ENCODE assay signal across 1 cellular context in the genomic region with DNA sequence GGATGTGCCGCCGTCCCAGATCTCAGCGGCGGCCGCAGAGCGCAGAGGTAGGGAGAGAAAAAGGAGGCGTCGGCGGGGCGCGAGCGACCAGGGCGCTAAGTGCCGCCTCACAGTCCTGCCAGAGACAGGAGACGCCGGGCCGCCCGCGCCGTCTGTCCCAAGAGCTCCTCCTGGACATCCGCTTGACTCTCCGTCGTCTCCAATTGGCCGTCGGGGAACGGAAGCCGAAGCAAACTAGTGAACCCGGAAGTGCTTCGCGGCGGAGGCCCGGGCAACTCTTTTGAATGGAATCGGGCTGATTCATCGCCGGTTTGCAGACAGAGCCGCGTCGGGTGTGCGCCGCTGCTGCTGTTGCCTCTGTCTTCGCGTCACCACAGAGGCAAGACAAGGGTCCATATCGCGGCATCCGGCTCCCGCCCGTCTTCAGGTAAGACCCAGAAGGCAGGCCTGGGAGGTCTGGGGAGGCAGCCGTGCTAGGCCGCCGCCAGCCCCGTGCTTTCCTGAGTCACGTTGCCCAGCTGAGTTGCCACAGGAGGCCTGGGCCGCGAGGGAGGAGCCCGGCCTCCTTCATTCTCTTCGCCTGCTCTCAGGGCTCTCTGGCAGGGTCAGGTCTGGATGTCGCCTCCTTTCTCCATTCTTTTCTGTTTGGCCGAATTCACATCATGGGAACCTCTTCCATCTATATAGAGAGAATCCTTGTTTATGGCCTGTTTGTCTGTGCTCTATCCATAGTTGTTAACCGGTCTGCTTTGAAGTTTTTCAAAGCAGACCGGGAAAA.
TF ChIP-seq lines count a peak whose summit lies in the region.

A gene (plus strand): TSS at position 248 of the 778 bp plus-strand sequence. CDS start 10,401 bp downstream, outside the sequence.

TF ChIP-seq in H1, 55 proteins besides CTCF, POLR2A, EP300 and RAD21 (continued from another document):
- TF ChIP-seq, protein P1, sequence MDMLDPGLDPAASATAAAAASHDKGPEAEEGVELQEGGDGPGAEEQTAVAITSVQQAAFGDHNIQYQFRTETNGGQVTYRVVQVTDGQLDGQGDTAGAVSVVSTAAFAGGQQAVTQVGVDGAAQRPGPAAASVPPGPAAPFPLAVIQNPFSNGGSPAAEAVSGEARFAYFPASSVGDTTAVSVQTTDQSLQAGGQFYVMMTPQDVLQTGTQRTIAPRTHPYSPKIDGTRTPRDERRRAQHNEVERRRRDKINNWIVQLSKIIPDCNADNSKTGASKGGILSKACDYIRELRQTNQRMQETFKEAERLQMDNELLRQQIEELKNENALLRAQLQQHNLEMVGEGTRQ (IDR thresholded peaks at IDR 0.05; ENCODE audit: low read length): no peak
- TF ChIP-seq CBX5 (IDR thresholded peaks at IDR 0.05; ENCODE audit: low read depth, low read length) (no peak), SIX5 (IDR thresholded peaks at IDR 0.05; ENCODE audit: low read depth, low read length) (no peak), SUZ12 (IDR thresholded peaks at IDR 0.05; ENCODE audit: low read length) (no peak), SP1 (IDR thresholded peaks at IDR 0.05; ENCODE audit: low read depth, low read length) (no peak), SIRT6 (IDR thresholded peaks at IDR 0.05; ENCODE audit: low read length) (no peak), RFX5 (IDR thresholded peaks at IDR 0.05; ENCODE audit: borderline replicate concordance, low read depth, low read length) (no peak), EGR1 (IDR thresholded peaks at IDR 0.05; ENCODE audit: borderline replicate concordance, low read depth, low read length) (no peak), BACH1 (IDR thresholded peaks at IDR 0.05; ENCODE audit: low read length) (peak; percentile 59; the same call in 1 of the 2 replicates), POLR2AphosphoS5 (IDR thresholded peaks at IDR 0.05; ENCODE audit: low read depth, low read length) (peak; percentile 92), TBP (IDR thresholded peaks at IDR 0.05; ENCODE audit: low read depth, low read length) (peak; percentile 85), JUND (IDR thresholded peaks at IDR 0.05; ENCODE audit: low read length) (no peak; the same call in 1 of the 2 replicates), NRF1 (IDR thresholded peaks at IDR 0.05; ENCODE audit: low read depth, low read length) (no peak), SP2 (IDR thresholded peaks at IDR 0.05; ENCODE audit: low read length) (no peak), BRCA1 (IDR thresholded peaks at IDR 0.05; ENCODE audit: low read depth, low read length) (no peak), ASH2L (IDR thresholded peaks at IDR 0.05; ENCODE audit: low read length) (peak; percentile 98), CHD2 (IDR thresholded peaks at IDR 0.05; ENCODE audit: low read length) (no peak; the same call in 1 of the 2 replicates), BCL11A (IDR thresholded peaks at IDR 0.05; ENCODE audit: low read depth in 2 of 2, low read length in 2 of 2) (no peak), JUN (IDR thresholded peaks at IDR 0.05; ENCODE audit: low read depth, low read length) (no peak), TCF12 (IDR thresholded peaks at IDR 0.05; ENCODE audit: low read depth, low read length) (no peak), CTBP2 (IDR thresholded peaks at IDR 0.05; ENCODE audit: borderline replicate concordance, insufficient read depth, insufficient read length, low read length) (no peak), GABPA (IDR thresholded peaks at IDR 0.05; ENCODE audit: borderline replicate concordance, insufficient read depth, low read length) (peak; percentile 91), CREB1 (IDR thresholded peaks at IDR 0.05) (peak; percentile 75; the same call in 1 of the 2 replicates), TAF1 (IDR thresholded peaks at IDR 0.05; ENCODE audit: low read depth, low read length) (peak; percentile 91), RXRA (IDR thresholded peaks at IDR 0.05; ENCODE audit: insufficient read depth, low read depth, low read length) (no peak), CEBPB (IDR thresholded peaks at IDR 0.05; ENCODE audit: low read depth, low read length) (no peak), NANOG (IDR thresholded peaks at IDR 0.05; ENCODE audit: insufficient read depth, low read depth, low read length, poor library complexity, severe bottlenecking) (no peak), KDM4A (IDR thresholded peaks at IDR 0.05; ENCODE audit: low read depth, low read length, severe bottlenecking) (peak; percentile 66), MAFK (IDR thresholded peaks at IDR 0.05; ENCODE audit: low read depth, low read length) (peak; percentile 68; the same call in 1 of the 2 replicates), RBBP5 (IDR thresholded peaks at IDR 0.05; ENCODE audit: borderline replicate concordance, low read depth, low read length) (peak; percentile 98), CBX8 (IDR thresholded peaks at IDR 0.05; ENCODE audit: borderline replicate concordance, low read depth, low read length) (no peak), SIN3A (conservative IDR thresholded peaks at IDR 0.05 in 1 of 2, IDR thresholded peaks at IDR 0.05 in 1 of 2; ENCODE audit: low read depth in 1 of 2, low read length in 2 of 2) (peak; percentile 82 to 85; a peak in 3 of 4 replicates), SP4 (IDR thresholded peaks at IDR 0.05; ENCODE audit: low read length) (no peak), FOSL1 (IDR thresholded peaks at IDR 0.05; ENCODE audit: insufficient read depth, low read depth, low read length) (no peak), TEAD4 (IDR thresholded peaks at IDR 0.05; ENCODE audit: low read depth, low read length) (no peak), POU5F1 (IDR thresholded peaks at IDR 0.05; ENCODE audit: low read depth, low read length) (no peak), SAP30 (IDR thresholded peaks at IDR 0.05; ENCODE audit: insufficient read depth, insufficient replicate concordance, low read length) (no peak), YY1 (IDR thresholded peaks at IDR 0.05; ENCODE audit: low read depth, low read length) (0 out of 2 replicates have a peak, but pooled peaks have one; percentile 40), ZNF274 (IDR thresholded peaks at IDR 0.05; ENCODE audit: borderline replicate concordance, extremely low read depth, low read length) (no peak), KDM1A (IDR thresholded peaks at IDR 0.05; ENCODE audit: borderline replicate concordance, low read length) (no peak), RNF2 (IDR thresholded peaks at IDR 0.05; ENCODE audit: borderline replicate concordance, low read depth, low read length, missing control alignments, poor library complexity, severe bottlenecking) (no peak), TAF7 (optimal IDR thresholded peaks at IDR 0.05; ENCODE audit: borderline replicate concordance, low read depth, low read length) (peak; percentile 84), GTF2F1 (IDR thresholded peaks at IDR 0.05; ENCODE audit: borderline replicate concordance, low read depth, low read length) (0 out of 2 replicates have a peak, but pooled peaks have one; percentile 67), KDM5A (IDR thresholded peaks at IDR 0.05; ENCODE audit: low read length) (peak; percentile 59; the same call in 1 of the 2 replicates), SRF (IDR thresholded peaks at IDR 0.05; ENCODE audit: low read depth, low read length) (no peak), EZH2 (IDR thresholded peaks at IDR 0.05; ENCODE audit: low read depth, low read length, severe bottlenecking) (no peak), PHF8 (conservative IDR thresholded peaks at IDR 0.05; ENCODE audit: low read depth, low read length) (peak; percentile 92), HDAC2 (IDR thresholded peaks at IDR 0.05; ENCODE audit: borderline replicate concordance in 1 of 2, low read depth in 2 of 2, low read length in 2 of 2) (peak in 1 of 2 experiments; percentile 50; a peak in 1 of 4 replicates), HDAC6 (IDR thresholded peaks at IDR 0.05; ENCODE audit: low read depth, low read length) (no peak)
- TF ChIP-seq, protein P2, sequence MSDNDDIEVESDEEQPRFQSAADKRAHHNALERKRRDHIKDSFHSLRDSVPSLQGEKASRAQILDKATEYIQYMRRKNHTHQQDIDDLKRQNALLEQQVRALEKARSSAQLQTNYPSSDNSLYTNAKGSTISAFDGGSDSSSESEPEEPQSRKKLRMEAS (IDR thresholded peaks at IDR 0.05): peak; percentile 63; the same call in 1 of the 2 replicates
- TF ChIP-seq, protein P3, sequence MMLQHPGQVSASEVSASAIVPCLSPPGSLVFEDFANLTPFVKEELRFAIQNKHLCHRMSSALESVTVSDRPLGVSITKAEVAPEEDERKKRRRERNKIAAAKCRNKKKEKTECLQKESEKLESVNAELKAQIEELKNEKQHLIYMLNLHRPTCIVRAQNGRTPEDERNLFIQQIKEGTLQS (IDR thresholded peaks at IDR 0.05; ENCODE audit: insufficient read depth, low read depth, low read length): no peak
- TF ChIP-seq, protein P4, sequence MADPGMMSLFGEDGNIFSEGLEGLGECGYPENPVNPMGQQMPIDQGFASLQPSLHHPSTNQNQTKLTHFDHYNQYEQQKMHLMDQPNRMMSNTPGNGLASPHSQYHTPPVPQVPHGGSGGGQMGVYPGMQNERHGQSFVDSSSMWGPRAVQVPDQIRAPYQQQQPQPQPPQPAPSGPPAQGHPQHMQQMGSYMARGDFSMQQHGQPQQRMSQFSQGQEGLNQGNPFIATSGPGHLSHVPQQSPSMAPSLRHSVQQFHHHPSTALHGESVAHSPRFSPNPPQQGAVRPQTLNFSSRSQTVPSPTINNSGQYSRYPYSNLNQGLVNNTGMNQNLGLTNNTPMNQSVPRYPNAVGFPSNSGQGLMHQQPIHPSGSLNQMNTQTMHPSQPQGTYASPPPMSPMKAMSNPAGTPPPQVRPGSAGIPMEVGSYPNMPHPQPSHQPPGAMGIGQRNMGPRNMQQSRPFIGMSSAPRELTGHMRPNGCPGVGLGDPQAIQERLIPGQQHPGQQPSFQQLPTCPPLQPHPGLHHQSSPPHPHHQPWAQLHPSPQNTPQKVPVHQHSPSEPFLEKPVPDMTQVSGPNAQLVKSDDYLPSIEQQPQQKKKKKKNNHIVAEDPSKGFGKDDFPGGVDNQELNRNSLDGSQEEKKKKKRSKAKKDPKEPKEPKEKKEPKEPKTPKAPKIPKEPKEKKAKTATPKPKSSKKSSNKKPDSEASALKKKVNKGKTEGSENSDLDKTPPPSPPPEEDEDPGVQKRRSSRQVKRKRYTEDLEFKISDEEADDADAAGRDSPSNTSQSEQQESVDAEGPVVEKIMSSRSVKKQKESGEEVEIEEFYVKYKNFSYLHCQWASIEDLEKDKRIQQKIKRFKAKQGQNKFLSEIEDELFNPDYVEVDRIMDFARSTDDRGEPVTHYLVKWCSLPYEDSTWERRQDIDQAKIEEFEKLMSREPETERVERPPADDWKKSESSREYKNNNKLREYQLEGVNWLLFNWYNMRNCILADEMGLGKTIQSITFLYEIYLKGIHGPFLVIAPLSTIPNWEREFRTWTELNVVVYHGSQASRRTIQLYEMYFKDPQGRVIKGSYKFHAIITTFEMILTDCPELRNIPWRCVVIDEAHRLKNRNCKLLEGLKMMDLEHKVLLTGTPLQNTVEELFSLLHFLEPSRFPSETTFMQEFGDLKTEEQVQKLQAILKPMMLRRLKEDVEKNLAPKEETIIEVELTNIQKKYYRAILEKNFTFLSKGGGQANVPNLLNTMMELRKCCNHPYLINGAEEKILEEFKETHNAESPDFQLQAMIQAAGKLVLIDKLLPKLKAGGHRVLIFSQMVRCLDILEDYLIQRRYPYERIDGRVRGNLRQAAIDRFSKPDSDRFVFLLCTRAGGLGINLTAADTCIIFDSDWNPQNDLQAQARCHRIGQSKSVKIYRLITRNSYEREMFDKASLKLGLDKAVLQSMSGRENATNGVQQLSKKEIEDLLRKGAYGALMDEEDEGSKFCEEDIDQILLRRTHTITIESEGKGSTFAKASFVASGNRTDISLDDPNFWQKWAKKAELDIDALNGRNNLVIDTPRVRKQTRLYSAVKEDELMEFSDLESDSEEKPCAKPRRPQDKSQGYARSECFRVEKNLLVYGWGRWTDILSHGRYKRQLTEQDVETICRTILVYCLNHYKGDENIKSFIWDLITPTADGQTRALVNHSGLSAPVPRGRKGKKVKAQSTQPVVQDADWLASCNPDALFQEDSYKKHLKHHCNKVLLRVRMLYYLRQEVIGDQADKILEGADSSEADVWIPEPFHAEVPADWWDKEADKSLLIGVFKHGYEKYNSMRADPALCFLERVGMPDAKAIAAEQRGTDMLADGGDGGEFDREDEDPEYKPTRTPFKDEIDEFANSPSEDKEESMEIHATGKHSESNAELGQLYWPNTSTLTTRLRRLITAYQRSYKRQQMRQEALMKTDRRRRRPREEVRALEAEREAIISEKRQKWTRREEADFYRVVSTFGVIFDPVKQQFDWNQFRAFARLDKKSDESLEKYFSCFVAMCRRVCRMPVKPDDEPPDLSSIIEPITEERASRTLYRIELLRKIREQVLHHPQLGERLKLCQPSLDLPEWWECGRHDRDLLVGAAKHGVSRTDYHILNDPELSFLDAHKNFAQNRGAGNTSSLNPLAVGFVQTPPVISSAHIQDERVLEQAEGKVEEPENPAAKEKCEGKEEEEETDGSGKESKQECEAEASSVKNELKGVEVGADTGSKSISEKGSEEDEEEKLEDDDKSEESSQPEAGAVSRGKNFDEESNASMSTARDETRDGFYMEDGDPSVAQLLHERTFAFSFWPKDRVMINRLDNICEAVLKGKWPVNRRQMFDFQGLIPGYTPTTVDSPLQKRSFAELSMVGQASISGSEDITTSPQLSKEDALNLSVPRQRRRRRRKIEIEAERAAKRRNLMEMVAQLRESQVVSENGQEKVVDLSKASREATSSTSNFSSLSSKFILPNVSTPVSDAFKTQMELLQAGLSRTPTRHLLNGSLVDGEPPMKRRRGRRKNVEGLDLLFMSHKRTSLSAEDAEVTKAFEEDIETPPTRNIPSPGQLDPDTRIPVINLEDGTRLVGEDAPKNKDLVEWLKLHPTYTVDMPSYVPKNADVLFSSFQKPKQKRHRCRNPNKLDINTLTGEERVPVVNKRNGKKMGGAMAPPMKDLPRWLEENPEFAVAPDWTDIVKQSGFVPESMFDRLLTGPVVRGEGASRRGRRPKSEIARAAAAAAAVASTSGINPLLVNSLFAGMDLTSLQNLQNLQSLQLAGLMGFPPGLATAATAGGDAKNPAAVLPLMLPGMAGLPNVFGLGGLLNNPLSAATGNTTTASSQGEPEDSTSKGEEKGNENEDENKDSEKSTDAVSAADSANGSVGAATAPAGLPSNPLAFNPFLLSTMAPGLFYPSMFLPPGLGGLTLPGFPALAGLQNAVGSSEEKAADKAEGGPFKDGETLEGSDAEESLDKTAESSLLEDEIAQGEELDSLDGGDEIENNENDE (IDR thresholded peaks at IDR 0.05; ENCODE audit: insufficient replicate concordance, low read length): no peak
- TF ChIP-seq, protein P5, sequence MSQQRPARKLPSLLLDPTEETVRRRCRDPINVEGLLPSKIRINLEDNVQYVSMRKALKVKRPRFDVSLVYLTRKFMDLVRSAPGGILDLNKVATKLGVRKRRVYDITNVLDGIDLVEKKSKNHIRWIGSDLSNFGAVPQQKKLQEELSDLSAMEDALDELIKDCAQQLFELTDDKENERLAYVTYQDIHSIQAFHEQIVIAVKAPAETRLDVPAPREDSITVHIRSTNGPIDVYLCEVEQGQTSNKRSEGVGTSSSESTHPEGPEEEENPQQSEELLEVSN (IDR thresholded peaks at IDR 0.05): no peak
TF ChIP-seq in H1: peak in this region for 18.
